In the genomic region with DNA sequence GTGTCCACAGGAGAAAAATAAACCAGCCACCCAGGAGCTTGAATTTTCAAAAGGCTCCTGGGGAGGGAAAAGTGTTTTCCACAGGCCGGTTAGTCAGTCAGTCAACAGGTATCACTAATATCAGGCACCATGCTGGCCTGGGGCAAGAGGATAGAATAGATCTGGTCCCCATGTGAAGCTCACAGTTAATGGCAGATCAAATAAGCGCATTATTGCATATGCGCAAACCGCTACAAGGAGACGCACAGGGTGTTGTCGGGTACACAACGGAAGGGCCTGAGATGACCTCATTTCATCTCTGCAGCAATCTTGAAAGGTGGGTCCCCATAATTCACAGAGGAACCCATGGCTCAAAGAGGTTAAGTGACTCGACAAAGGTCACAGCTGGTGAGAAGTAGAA, we compare ENCODE assay signal across 29 cellular contexts.
"Had no signal": no experiment of that assay in that cellular context is flagged by ENCODE, and none has a peak within 500 bp of the region (broad histone marks: within the 10 kb centered on the region; RNA-seq: fewer than 3 reads in every experiment).

No MANE protein-coding gene starts in this region.

- H3K4me1 Mint-ChIP-seq: activated CD4-positive, alpha-beta T cell treated with anti-CD3 and anti-CD28 coated beads, Interleukin-2, amount 10 ng/mL, durations not matched to agents 24 days and 14 days; activated naive CD4-positive, alpha-beta T cell treated with anti-CD3 and anti-CD28 coated beads, Interleukin-2, amount 10 ng/mL, durations not matched to agents 7 days and 5 days had no signal

- H3K4me3 Mint-ChIP-seq: activated B cell treated with CpG ODN at 0.5 μM for 24 hours; activated CD4-positive, alpha-beta T cell treated with anti-CD3 and anti-CD28 coated beads, Interleukin-2, amount 10 ng/mL, durations not matched to agents 24 days and 14 days; activated naive CD4-positive, alpha-beta T cell treated with anti-CD3 and anti-CD28 coated beads, Interleukin-2, amount 10 ng/mL, durations not matched to agents 7 days and 5 days; activated naive CD8-positive, alpha-beta T cell treated with anti-CD3 and anti-CD28 coated beads, Interleukin-2, amount 10 ng/mL, durations not matched to agents 7 days and 5 days; activated T-cell treated with anti-CD3 and anti-CD28 coated beads, Interleukin-2, amount 50 U/mL, for 72 hours; central memory CD8-positive, alpha-beta T cell; T-helper 1 cell treated with Interleukin-12 subunit alpha and Interleukin-12 subunit beta and Interleukin-4 antibody, amounts not matched to agents 30 μg/mL and 1 μg/mL, for 36 hours had no signal

- H3K36me3 Mint-ChIP-seq: activated naive CD4-positive, alpha-beta T cell treated with anti-CD3 and anti-CD28 coated beads, Interleukin-2, amount 10 ng/mL, durations not matched to agents 7 days and 5 days had no signal

- H3K27ac ChIP-seq: ascending aorta, body of pancreas, Peyer's patch, RWPE1, SJCRH30 had no signal

- H3K4me3 ChIP-seq: ascending aorta, body of pancreas, MG63, Peyer's patch, SJCRH30 had no signal

- H3K27me3 Mint-ChIP-seq: activated B cell treated with CpG ODN at 0.5 μM for 24 hours; activated CD4-positive, alpha-beta T cell treated with anti-CD3 and anti-CD28 coated beads, Interleukin-2, amount 10 ng/mL, durations not matched to agents 24 days and 14 days; activated naive CD4-positive, alpha-beta T cell treated with anti-CD3 and anti-CD28 coated beads, Interleukin-2, amount 10 ng/mL, durations not matched to agents 7 days and 5 days; activated naive CD8-positive, alpha-beta T cell treated with anti-CD3 and anti-CD28 coated beads, Interleukin-2, amount 10 ng/mL, durations not matched to agents 7 days and 5 days; central memory CD8-positive, alpha-beta T cell had no signal

- H3K36me3 ChIP-seq: ascending aorta, MG63, Peyer's patch, SJCRH30 had no signal

- H3K9me3 ChIP-seq: ascending aorta, body of pancreas, MG63, Peyer's patch, SJCRH30 had no signal

- H3K4me1 ChIP-seq: ascending aorta, body of pancreas, Peyer's patch, SJCRH30 had no signal

- H3K27me3 ChIP-seq: ascending aorta, body of pancreas, MG63, Peyer's patch, SJCRH30 had no signal

- H3K9me3 Mint-ChIP-seq: activated B cell treated with CpG ODN at 0.5 μM for 24 hours; activated CD4-positive, alpha-beta T cell treated with anti-CD3 and anti-CD28 coated beads, Interleukin-2, amount 10 ng/mL, durations not matched to agents 24 days and 14 days; activated naive CD4-positive, alpha-beta T cell treated with anti-CD3 and anti-CD28 coated beads, Interleukin-2, amount 10 ng/mL, durations not matched to agents 7 days and 5 days; activated naive CD8-positive, alpha-beta T cell treated with anti-CD3 and anti-CD28 coated beads, Interleukin-2, amount 10 ng/mL, durations not matched to agents 7 days and 5 days; activated T-cell treated with anti-CD3 and anti-CD28 coated beads, Interleukin-2, amount 50 U/mL, for 72 hours; activated T-helper 2 cell treated with anti-CD3 and anti-CD28 coated beads, Interferon-gamma antibody, Interleukin-2, Interleukin-4, amounts not matched to agents 10 μg/mL and 5 μg/mL and 100 μg/mL, durations not matched to agents 14 hours and 24 hours and 36 hours; central memory CD8-positive, alpha-beta T cell; T-helper 1 cell treated with Interleukin-12 subunit alpha and Interleukin-12 subunit beta and Interleukin-4 antibody, amounts not matched to agents 30 μg/mL and 1 μg/mL, for 36 hours had no signal

- H3K27ac Mint-ChIP-seq: activated B cell treated with CpG ODN at 0.5 μM for 24 hours; activated CD4-positive, alpha-beta T cell treated with anti-CD3 and anti-CD28 coated beads, Interleukin-2, amount 10 ng/mL, durations not matched to agents 24 days and 14 days; activated naive CD4-positive, alpha-beta T cell treated with anti-CD3 and anti-CD28 coated beads, Interleukin-2, amount 10 ng/mL, durations not matched to agents 7 days and 5 days; activated naive CD8-positive, alpha-beta T cell treated with anti-CD3 and anti-CD28 coated beads, Interleukin-2, amount 10 ng/mL, durations not matched to agents 7 days and 5 days; activated T-cell treated with anti-CD3 and anti-CD28 coated beads, Interleukin-2, amount 50 U/mL, for 72 hours; activated T-helper 2 cell treated with anti-CD3 and anti-CD28 coated beads, Interferon-gamma antibody, Interleukin-2, Interleukin-4, amounts not matched to agents 10 μg/mL and 5 μg/mL and 100 μg/mL, durations not matched to agents 14 hours and 24 hours and 36 hours; T-helper 1 cell treated with Interleukin-12 subunit alpha and Interleukin-12 subunit beta and Interleukin-4 antibody, amounts not matched to agents 30 μg/mL and 1 μg/mL, for 36 hours had no signal

- DNase-seq: activated B cell treated with CpG ODN at 0.5 μM for 24 hours; activated CD4-positive, alpha-beta T cell treated with anti-CD3 and anti-CD28 coated beads for 1 hour; activated CD4-positive, alpha-beta T cell treated with anti-CD3 and anti-CD28 coated beads, Interleukin-2, amount 10 ng/mL, durations not matched to agents 24 days and 14 days; activated CD4-positive, alpha-beta T cell treated with anti-CD3 and anti-CD28 coated beads, Interleukin-2, amount 50 U/mL, for 48 hours; activated gamma-delta T cell treated with Interleukin-2 at 50 U/mL for 16 hours; activated naive CD4-positive, alpha-beta T cell treated with anti-CD3 and anti-CD28 coated beads, Interleukin-2, amount 10 ng/mL, durations not matched to agents 7 days and 5 days; activated naive CD8-positive, alpha-beta T cell treated with anti-CD3 and anti-CD28 coated beads, Interleukin-2, amount 10 ng/mL, durations not matched to agents 7 days and 5 days; activated T-cell treated with anti-CD3 and anti-CD28 coated beads for 4 hours; activated T-cell treated with anti-CD3 and anti-CD28 coated beads, Interleukin-2, amount 50 U/mL, for 72 hours; body of pancreas; MG63; MV-4-11; NCI-H1105 treated with DMSO at 0.1 percent for 48 hours; NCI-H1436 treated with DMSO at 0.1 percent for 48 hours; NCI-H1930; NCI-H2171; NCI-H2227 treated with DMSO at 0.1 percent for 48 hours; NCI-H446 treated with DMSO at 0.1 percent for 48 hours; NCI-H524 treated with DMSO at 0.1 percent for 48 hours; NCI-H774; Peyer's patch; Right ventricle myocardium superior; SJCRH30 had no signal

- ATAC-seq: activated T-cell treated with anti-CD3 and anti-CD28 coated beads, Interleukin-2, amount 50 U/mL, for 72 hours; body of pancreas; SK-N-SH treated with all-trans-retinoic acid at 6 μM for 48 hours had no signal
